In genomic region chr10:71978476-71978875, GRCh38 we compare ENCODE assay signal across 12 cellular contexts. TPM values are rescaled to one million over a fixed set of nuclear protein-coding genes. Genes with fewer than 3 reads are reported as not detected.
DNase-seq lines count a peak whose midpoint lies in the region; ATAC-seq and TF ChIP-seq lines count a peak whose summit lies in the region.
"Had no signal": no experiment of that assay in that cellular context is flagged by ENCODE, and none has a peak within 500 bp of the region (broad histone marks: within the 10 kb centered on the region; RNA-seq: fewer than 3 reads in every experiment).

No MANE protein-coding gene starts in this region.

- H4K8ac ChIP-seq in H9 (replicated peaks; ENCODE audit: insufficient read length, low read depth, low read length) = no peak overlapping the region

- H3K27ac Mint-ChIP-seq in H9 = no peak overlapping the region
- no peak overlapping the region for H3K27ac Mint-ChIP-seq in T-helper 2 cell treated with Interferon-gamma antibody and Interleukin-4, amounts not matched to agents 5 μg/mL and 100 μg/mL, for 36 hours
- H3K27ac Mint-ChIP-seq: activated naive CD8-positive, alpha-beta T cell treated with anti-CD3 and anti-CD28 coated beads, Interleukin-2, amount 50 U/mL, for 24 hours; T-helper 1 cell treated with Interleukin-12 subunit alpha and Interleukin-12 subunit beta and Interleukin-4 antibody, amounts not matched to agents 30 μg/mL and 1 μg/mL, for 36 hours had no signal

- peaks cover 25 to 31% of the 10 kb centered on the region in 2 experiments for H3K4me1 Mint-ChIP-seq in H9
- no peaks in the 10 kb centered on the region for H3K4me1 Mint-ChIP-seq in T-helper 2 cell treated with Interferon-gamma antibody and Interleukin-4, amounts not matched to agents 5 μg/mL and 100 μg/mL, for 36 hours (ENCODE audit: low read depth)

- H3K23me2 ChIP-seq in H9 (ENCODE audit: insufficient read length, low read depth, low read length, poor library complexity, severe bottlenecking) = no peaks in the 10 kb centered on the region

- no peak overlapping the region for H3T11ph ChIP-seq in H9 (ENCODE audit: low read length)

- no peak overlapping the region for H3K14ac ChIP-seq in H9 (ENCODE audit: insufficient read depth, low read length)

- H3K4me2 ChIP-seq in H9 (ENCODE audit: insufficient read depth, insufficient read length, low read length) = no peak overlapping the region

- no peak overlapping the region for H2BK15ac ChIP-seq in H9 (ENCODE audit: low read depth, low read length)

- peaks cover 2% of the 10 kb centered on the region; the same call in 1 of the 2 replicates for H3K79me2 ChIP-seq in H9 (ENCODE audit: insufficient read depth, low read length)

- TF ChIP-seq EP300 in gastroesophageal sphincter (IDR thresholded peaks at IDR 0.05) = no peak

- no peak overlapping the region for H3K4me3 Mint-ChIP-seq in H9
- H3K4me3 Mint-ChIP-seq in T-helper 2 cell treated with Interferon-gamma antibody and Interleukin-4, amounts not matched to agents 5 μg/mL and 100 μg/mL, for 36 hours = no peak overlapping the region
- H3K4me3 Mint-ChIP-seq: activated naive CD8-positive, alpha-beta T cell treated with anti-CD3 and anti-CD28 coated beads, Interleukin-2, amount 50 U/mL, for 24 hours; T-helper 1 cell treated with Interleukin-12 subunit alpha and Interleukin-12 subunit beta and Interleukin-4 antibody, amounts not matched to agents 30 μg/mL and 1 μg/mL, for 36 hours had no signal

- WGBS in H9 (ENCODE audit: extremely low coverage, insufficient read length, low lambda C conversion rate) = no CpG with 5 or more reads among the region's 7 CpGs
- WGBS in gastroesophageal sphincter (ENCODE audit: low coverage in 1 of 2), 2 donors = 83 to 89% methylated on average over 3 to 5 of the region's 7 CpGs

- no peak overlapping the region for H3K56ac ChIP-seq in H9 (ENCODE audit: insufficient read length, low read depth, low read length)

- H4K91ac ChIP-seq in H9 (ENCODE audit: insufficient read length, low read depth, low read length) = no peak overlapping the region

- H3K27me3 Mint-ChIP-seq in H9 (ENCODE audit: low read depth) = no peaks in the 10 kb centered on the region
- H3K27me3 Mint-ChIP-seq in T-helper 2 cell treated with Interferon-gamma antibody and Interleukin-4, amounts not matched to agents 5 μg/mL and 100 μg/mL, for 36 hours (ENCODE audit: low read depth) = no peaks in the 10 kb centered on the region

- no peak overlapping the region for H4K5ac ChIP-seq in H9 (ENCODE audit: insufficient read length, low read depth, low read length)

- no peak overlapping the region for H3K4ac ChIP-seq in H9 (ENCODE audit: low read depth, low read length)

- H3K9ac ChIP-seq in H9 (ENCODE audit: extremely low read depth, insufficient read length, low read length) (no peak overlapping the region), rectal smooth muscle tissue (ENCODE audit: low read length) (no peak overlapping the region)

- no peak for TF ChIP-seq POLR2A in gastroesophageal sphincter (IDR thresholded peaks at IDR 0.05)

- H3K9me3 ChIP-seq in H9 (ENCODE audit: control insufficient read depth, low read depth, low read length) (no peaks in the 10 kb centered on the region), WERI-Rb-1 (ENCODE audit: severe bottlenecking) (no peaks in the 10 kb centered on the region), gastroesophageal sphincter (no peaks in the 10 kb centered on the region), mucosa of descending colon (no peaks in the 10 kb centered on the region)

- no peak overlapping the region for H3K4me3 ChIP-seq in WERI-Rb-1 (ENCODE audit: low read depth, low read length)
- no peak overlapping the region for H3K4me3 ChIP-seq in gastroesophageal sphincter
- no peak overlapping the region for H3K4me3 ChIP-seq in rectal smooth muscle tissue (ENCODE audit: low read length)
- no peak overlapping the region for H3K4me3 ChIP-seq in mucosa of descending colon

- H3K23ac ChIP-seq in H9 (ENCODE audit: insufficient read length, low read depth, low read length) = no peak overlapping the region

- peak; percentile 66 for TF ChIP-seq CTCF in H9 (conservative IDR thresholded peaks at IDR 0.05)
- peak; percentile 40 for TF ChIP-seq CTCF in WERI-Rb-1 (IDR thresholded peaks at IDR 0.05; ENCODE audit: low read depth, low read length)
- no peak for TF ChIP-seq CTCF in gastroesophageal sphincter (IDR thresholded peaks at IDR 0.05)
- TF ChIP-seq CTCF in mucosa of descending colon (IDR thresholded peaks at IDR 0.05) = no peak

- intact Hi-C loops in mucosa of descending colon (cut with DNase I, micrococcal nuclease) = no loop called here

- H3K27me3 ChIP-seq in H9 (ENCODE audit: insufficient read depth, low read length) = no peaks in the 10 kb centered on the region
- H3K27me3 ChIP-seq in WERI-Rb-1 (ENCODE audit: insufficient read depth, low read depth, severe bottlenecking) = no peaks in the 10 kb centered on the region
- no peaks in the 10 kb centered on the region for H3K27me3 ChIP-seq in gastroesophageal sphincter
- H3K27me3 ChIP-seq in rectal smooth muscle tissue (ENCODE audit: control insufficient read depth, insufficient read depth, low read length) = no peaks in the 10 kb centered on the region

- H3K27ac ChIP-seq in H9 (ENCODE audit: insufficient read length, low read depth, low read length) (no peak overlapping the region), WERI-Rb-1 (no peak overlapping the region), gastroesophageal sphincter (peak overlapping the region in 3 of 4 donors; percentile 83 to 88 (median 86)), rectal smooth muscle tissue (ENCODE audit: low read depth, low read length) (peak overlapping the region; percentile 17)
- H3K27ac ChIP-seq: HL-60 had no signal

- H2AFZ ChIP-seq in H9 (ENCODE audit: low read length) = no peak overlapping the region

- ATAC-seq in gastroesophageal sphincter = no peak
- no peak for ATAC-seq in mucosa of descending colon
- ATAC-seq in HG02763 (IDR thresholded peaks at IDR 0.05; ENCODE audit: unreplicated experiment) = no peak
- ATAC-seq: activated naive CD8-positive, alpha-beta T cell treated with anti-CD3 and anti-CD28 coated beads, Interleukin-2, amount 50 U/mL, for 24 hours had no signal

- H3K36me3 ChIP-seq in WERI-Rb-1 = no peaks in the 10 kb centered on the region
- no peaks in the 10 kb centered on the region for H3K36me3 ChIP-seq in gastroesophageal sphincter
- H3K36me3 ChIP-seq in rectal smooth muscle tissue (ENCODE audit: control insufficient read depth, insufficient read depth, low read length) = no peaks in the 10 kb centered on the region
- H3K36me3 ChIP-seq in mucosa of descending colon (ENCODE audit: low read depth) = no peaks in the 10 kb centered on the region

- no peaks in the 10 kb centered on the region for H4K20me1 ChIP-seq in H9 (ENCODE audit: control insufficient read depth, insufficient read depth, insufficient read length)

- no peak overlapping the region for H2AK5ac ChIP-seq in H9 (ENCODE audit: insufficient read length, low read length)

- no peak overlapping the region for H2BK5ac ChIP-seq in H9 (ENCODE audit: insufficient read length, low read length)

- DNase-seq in H9 = peak; percentile 62
- DNase-seq in WERI-Rb-1 = no peak
- no peak for DNase-seq in T-helper 2 cell treated with Interferon-gamma antibody and Interleukin-4, amounts not matched to agents 5 μg/mL and 100 μg/mL, for 36 hours (ENCODE audit: low spot score)
- no peak for DNase-seq in NCI-H446 treated with DMSO at 0.1 percent for 48 hours (lab: John Stamatoyannopoulos, UW)
- no peak for DNase-seq in mucosa of descending colon
- DNase-seq: activated naive CD8-positive, alpha-beta T cell treated with anti-CD3 and anti-CD28 coated beads, Interleukin-2, amount 50 U/mL, for 24 hours; NCI-H1092 had no signal

- no peak overlapping the region for H2BK120ac ChIP-seq in H9 (ENCODE audit: low read depth, low read length, poor library complexity, severe bottlenecking)

- H3K9me3 Mint-ChIP-seq in H9 = no peaks in the 10 kb centered on the region
- H3K9me3 Mint-ChIP-seq in T-helper 2 cell treated with Interferon-gamma antibody and Interleukin-4, amounts not matched to agents 5 μg/mL and 100 μg/mL, for 36 hours = no peaks in the 10 kb centered on the region
- H3K9me3 Mint-ChIP-seq: activated naive CD8-positive, alpha-beta T cell treated with anti-CD3 and anti-CD28 coated beads, Interleukin-2, amount 50 U/mL, for 24 hours; T-helper 1 cell treated with Interleukin-12 subunit alpha and Interleukin-12 subunit beta and Interleukin-4 antibody, amounts not matched to agents 30 μg/mL and 1 μg/mL, for 36 hours had no signal

- 0 out of 7 replicates have a peak, but pooled peaks cover 0 to 3% (median 0%) of the 10 kb centered on the region in 3 experiments for H3K36me3 Mint-ChIP-seq in H9 (ENCODE audit: insufficient read depth in 1 of 3, low read depth in 3 of 3)
- no peaks in the 10 kb centered on the region for H3K36me3 Mint-ChIP-seq in T-helper 2 cell treated with Interferon-gamma antibody and Interleukin-4, amounts not matched to agents 5 μg/mL and 100 μg/mL, for 36 hours (ENCODE audit: low read depth)

- 0 out of 2 replicates have a peak, but pooled peaks cover 2% of the 10 kb centered on the region for H3K4me1 ChIP-seq in H9 (ENCODE audit: insufficient read depth, low read length)
- H3K4me1 ChIP-seq in gastroesophageal sphincter = peaks cover 18 to 100% (median 70%) of the 10 kb centered on the region in 3 donors
- peaks cover 68% of the 10 kb centered on the region for H3K4me1 ChIP-seq in rectal smooth muscle tissue (ENCODE audit: control insufficient read depth, insufficient read depth, low read length)
- peaks cover 12% of the 10 kb centered on the region for H3K4me1 ChIP-seq in mucosa of descending colon (ENCODE audit: low read depth)

- H2BK20ac ChIP-seq in H9 (ENCODE audit: low read depth, low read length, poor library complexity, severe bottlenecking) = no peak overlapping the region

- no peak overlapping the region for H3K18ac ChIP-seq in H9 (ENCODE audit: insufficient read length, low read depth, low read length)

- H3K79me1 ChIP-seq in H9 (ENCODE audit: insufficient read depth, low read depth, low read length, poor library complexity, severe bottlenecking) = no peaks in the 10 kb centered on the region

- no peak overlapping the region for H2BK12ac ChIP-seq in H9 (ENCODE audit: insufficient read length, low read depth, low read length)

RNA-seq across cellular contexts. Expression of gene CHST3, which starts 14.3 kb away (rescaled TPM):
- total RNA-seq in H9 (2021) = 6.0 and 6.1 TPM in 2 replicates
- total RNA-seq in gastroesophageal sphincter = 10 to 100 TPM; 31.8 to 48.0 (median 37.3) TPM
- total RNA-seq in mucosa of descending colon = 10 to 100 TPM in 1 of 3 donors, 1 to 10 TPM in 2; 1.1 to 15.7 (median 3.1) TPM

Comparison
In these comparisons a context has a peak if more than half of its experiments do, and no peak if none do; other contexts are left out.
1. H3K27ac ChIP-seq: peak in gastroesophageal sphincter (3 of 4) and rectal smooth muscle tissue (single experiment); none in H9 (single experiment) and WERI-Rb-1 (single experiment).
2. CTCF ChIP-seq: peak in H9 (single experiment) and WERI-Rb-1 (single experiment); none in gastroesophageal sphincter (0 of 4) and mucosa of descending colon (single experiment).